ENCODE assay signal across 10 cellular contexts in genomic region chr19:40417714-40417996, GRCh38. TPM values are rescaled to one million over a fixed set of nuclear protein-coding genes. Genes with fewer than 3 reads are reported as not detected.
A peak's percentile ranks its signal among the peaks of the same experiment; 100 is the strongest.
DNase-seq lines count a peak whose midpoint lies in the region; ATAC-seq, FAIRE-seq and TF ChIP-seq lines count a peak whose summit lies in the region.
"Had no signal": no experiment of that assay in that cellular context is flagged by ENCODE, and none has a peak within 500 bp of the region (broad histone marks: within the 10 kb centered on the region; RNA-seq: fewer than 3 reads in every experiment).

No MANE protein-coding gene starts in this region.

- ATAC-seq in activated naive CD8-positive, alpha-beta T cell treated with anti-CD3 and anti-CD28 coated beads, Interleukin-2, amount 10 ng/mL, durations not matched to agents 7 days and 5 days (ENCODE audit: low read depth), result no peak
- ATAC-seq in HepG2 (no peak), PC-3 (no peak)

- no peak for TF ChIP-seq POLR2A in HepG2 (IDR thresholded peaks at IDR 0.05; ENCODE audit: insufficient read depth in 1 of 2, low read depth in 2 of 2, low read length in 2 of 2)

- in situ Hi-C loops in HepG2 (cut with HindIII; ENCODE audit: extremely low pct_ligation_motif_present, low pct_unique_long_range_greater_than_20kb), result no loop called here

- H3K9me3 Mint-ChIP-seq in activated naive CD8-positive, alpha-beta T cell treated with anti-CD3 and anti-CD28 coated beads, Interleukin-2, amount 10 ng/mL, durations not matched to agents 7 days and 5 days, result no peaks in the 10 kb centered on the region

- H3K4me3 ChIP-seq in HUES6 (ENCODE audit: low read depth, low read length) (no peak overlapping the region), HepG2 (replicated peaks in 1 of 3; ENCODE audit: insufficient read depth in 1 of 3, low read depth in 2 of 3, low read length in 3 of 3) (peak overlapping the region in 1 of 3 experiments; percentile 65; a peak in 2 of 6 replicates), skeletal muscle tissue (ENCODE audit: low read length in 3 of 3) (peak overlapping the region in 1 of 3 donors; percentile 14), PC-3 (ENCODE audit: low read length) (no peak overlapping the region)

- POLR2A ChIA-PET in activated naive CD8-positive, alpha-beta T cell treated with anti-CD3 and anti-CD28 coated beads, Interleukin-2, amount 10 ng/mL, durations not matched to agents 7 days and 5 days (lab: Charles Lee), result interaction anchor here (3.1 kb wide), 1 partner anchor 14 kb away, joined by 12 read pairs; no protein-coding TSS in a partner anchor
- POLR2A ChIA-PET in HepG2 (lab: Yijun Ruan, JAX) (interaction anchor here (0.6 to 2.6 kb wide), 4 partner anchors 8 to 26 kb away, joined by 4 to 20 read pairs (median 10); partner anchors contain the start of gene SERTAD1), PC-3 (lab: Charles Lee; ENCODE audit: unreplicated experiment) (no interaction called here)

- H3K27ac Mint-ChIP-seq in activated naive CD8-positive, alpha-beta T cell treated with anti-CD3 and anti-CD28 coated beads, Interleukin-2, amount 10 ng/mL, durations not matched to agents 7 days and 5 days, result peak overlapping the region; percentile 27

- no peaks in the 10 kb centered on the region for H3K36me3 Mint-ChIP-seq in activated naive CD8-positive, alpha-beta T cell treated with anti-CD3 and anti-CD28 coated beads, Interleukin-2, amount 10 ng/mL, durations not matched to agents 7 days and 5 days

- H3K27ac ChIP-seq in HUES6 (ENCODE audit: low read depth, low read length) (no peak overlapping the region), HepG2 (ENCODE audit: extremely low read length, insufficient read depth, low read length) (no peak overlapping the region), skeletal muscle tissue (ENCODE audit: low read depth, low read length) (peak overlapping the region; percentile 87), PC-3 (ENCODE audit: low read length) (no peak overlapping the region)

- no peaks in the 10 kb centered on the region for H3F3A ChIP-seq in PC-3 (ENCODE audit: low read length, unreplicated experiment)

- no peak for DNase-seq in activated naive CD8-positive, alpha-beta T cell treated with anti-CD3 and anti-CD28 coated beads, Interleukin-2, amount 10 ng/mL, durations not matched to agents 7 days and 5 days
- DNase-seq in HepG2 (ENCODE audit: low spot score), result no peak
- DNase-seq in NCI-H82 (lab: John Stamatoyannopoulos, UW), result no peak
- no peak for DNase-seq in RKO (ENCODE audit: low spot score)
- DNase-seq in PC-3, result no peak
- no peak for DNase-seq in NCI-H1694 treated with DMSO at 0.1 percent for 48 hours (lab: John Stamatoyannopoulos, UW)
- DNase-seq: NCI-H1092 treated with DMSO at 0.1 percent for 48 hours, T1000 had no signal

- intact Hi-C loops in HepG2 (cut with micrococcal nuclease; ENCODE audit: unreplicated experiment) (loop anchor here (1.0 kb wide), 1 partner anchor 47 kb away; no protein-coding TSS in a partner anchor), PC-3 (cut with micrococcal nuclease) (no loop called here)

- H3K27me3 Mint-ChIP-seq in activated naive CD8-positive, alpha-beta T cell treated with anti-CD3 and anti-CD28 coated beads, Interleukin-2, amount 10 ng/mL, durations not matched to agents 7 days and 5 days, result peaks cover 2% of the 10 kb centered on the region

- H3K9ac ChIP-seq in HUES6 (ENCODE audit: low read length) (peak overlapping the region; percentile 13), HepG2 (ENCODE audit: insufficient read depth, low read depth, low read length) (peak overlapping the region; percentile 61; the same call in 1 of the 2 replicates), skeletal muscle tissue (ENCODE audit: low read depth in 1 of 3, low read length in 3 of 3) (peak overlapping the region; percentile 3 to 72 (median 62)), PC-3 (ENCODE audit: low read length) (no peak overlapping the region)

- H3K9me2 ChIP-seq in PC-3 (replicated peaks; ENCODE audit: low read length), result no peaks in the 10 kb centered on the region

- no peak for TF ChIP-seq RAD21 in HepG2 (CRISPR knock-in tag; IDR thresholded peaks at IDR 0.05)

- 32% methylated on average over 4 of the region's 4 CpGs for WGBS in HepG2 (ENCODE audit: low lambda C conversion rate)

- H2AFZ ChIP-seq in HepG2 (ENCODE audit: low read length) (no peak overlapping the region), PC-3 (ENCODE audit: low read length) (no peak overlapping the region)

- H3K4me2 ChIP-seq in HepG2 (ENCODE audit: low read depth, low read length), result peak overlapping the region; percentile 79
- no peak overlapping the region for H3K4me2 ChIP-seq in PC-3 (ENCODE audit: low read length)

- H3K36me3 ChIP-seq in HUES6 (ENCODE audit: control insufficient read depth, insufficient read depth, low read length), result peaks cover 5% of the 10 kb centered on the region
- 0 out of 5 replicates have a peak, but pooled peaks cover 0 to under 1% of the 10 kb centered on the region in 2 experiments for H3K36me3 ChIP-seq in HepG2 (replicated peaks in 1 of 2; ENCODE audit: control insufficient read depth in 1 of 2, insufficient read depth in 2 of 2, low read length in 2 of 2)
- H3K36me3 ChIP-seq in skeletal muscle tissue (ENCODE audit: control insufficient read depth in 3 of 3, insufficient read depth in 3 of 3, low read length in 3 of 3), result peaks cover 4 to 6% (median 4%) of the 10 kb centered on the region in 3 donors
- H3K36me3 ChIP-seq in PC-3 (ENCODE audit: low read depth, low read length), result 0 out of 2 replicates have a peak, but pooled peaks cover 5% of the 10 kb centered on the region

- H3K4me1 Mint-ChIP-seq in activated naive CD8-positive, alpha-beta T cell treated with anti-CD3 and anti-CD28 coated beads, Interleukin-2, amount 10 ng/mL, durations not matched to agents 7 days and 5 days, result peaks cover 37% of the 10 kb centered on the region

- no peak for FAIRE-seq in HepG2 (lab: Jason Lieb, UNC)

- H3K4me1 ChIP-seq in HUES6 (ENCODE audit: control insufficient read depth, insufficient read depth, low read length), result peaks cover 23% of the 10 kb centered on the region
- peaks cover 49% of the 10 kb centered on the region for H3K4me1 ChIP-seq in HepG2 (ENCODE audit: insufficient read depth, low read length)
- peaks cover 33 to 43% (median 33%) of the 10 kb centered on the region in 3 donors for H3K4me1 ChIP-seq in skeletal muscle tissue (ENCODE audit: control insufficient read depth in 3 of 3, insufficient read depth in 3 of 3, low read length in 3 of 3)
- peaks cover 10% of the 10 kb centered on the region for H3K4me1 ChIP-seq in PC-3 (ENCODE audit: insufficient read depth, low read length)

- no peak overlapping the region for H3K4me3 Mint-ChIP-seq in activated naive CD8-positive, alpha-beta T cell treated with anti-CD3 and anti-CD28 coated beads, Interleukin-2, amount 10 ng/mL, durations not matched to agents 7 days and 5 days

- TF ChIP-seq CTCF in HepG2 (CRISPR knock-in tag; IDR thresholded peaks at IDR 0.05), result no peak
- TF ChIP-seq CTCF in PC-3 (conservative IDR thresholded peaks at IDR 0.05; ENCODE audit: low read depth, low read length), result no peak

- H4K20me1 ChIP-seq in HepG2 (ENCODE audit: insufficient read depth, low read length) (no peaks in the 10 kb centered on the region), PC-3 (ENCODE audit: low read length) (no peaks in the 10 kb centered on the region)

- no TSS peak for BruUV-seq in HepG2 (replicated peaks; lab: Mats Ljungman, UMichigan)
- BruUV-seq in PC-3 (replicated peaks; lab: Mats Ljungman, UMichigan), result no TSS peak

- H3K79me2 ChIP-seq in HepG2 (ENCODE audit: insufficient read depth, low read length), result no peaks in the 10 kb centered on the region
- H3K79me2 ChIP-seq in PC-3 (ENCODE audit: low read length), result peaks cover 6% of the 10 kb centered on the region

- H3K27me3 ChIP-seq in HUES6 (ENCODE audit: control insufficient read depth, insufficient read depth, low read length) (no peaks in the 10 kb centered on the region), HepG2 (ENCODE audit: control insufficient read depth in 1 of 2, insufficient read depth in 2 of 2, low read length in 2 of 2) (0 out of 5 replicates have a peak, but pooled peaks cover 0 to 5% of the 10 kb centered on the region in 2 experiments), skeletal muscle tissue (ENCODE audit: control insufficient read depth in 3 of 3, insufficient read depth in 3 of 3, low read length in 3 of 3) (no peaks in the 10 kb centered on the region), PC-3 (ENCODE audit: low read length) (no peaks in the 10 kb centered on the region)

- TF ChIP-seq EP300 in HepG2 (IDR thresholded peaks at IDR 0.05; ENCODE audit: low read depth in 2 of 2, low read length in 2 of 2), result no peak
- TF ChIP-seq EP300 in HepG2 (CRISPR knock-in tag; IDR thresholded peaks at IDR 0.05; ENCODE audit: borderline replicate concordance), result no peak

- H3K9me3 ChIP-seq in HUES6 (ENCODE audit: control insufficient read depth, insufficient read depth, low read depth, low read length), result no peaks in the 10 kb centered on the region
- H3K9me3 ChIP-seq in HepG2 (ENCODE audit: low read length), result no peaks in the 10 kb centered on the region
- H3K9me3 ChIP-seq in skeletal muscle tissue (ENCODE audit: control insufficient read depth in 3 of 3, low read length in 3 of 3), result no peaks in the 10 kb centered on the region
- no peaks in the 10 kb centered on the region for H3K9me3 ChIP-seq in PC-3 (ENCODE audit: low read length)

- CTCF ChIA-PET in HepG2 (lab: Yijun Ruan, JAX; ENCODE audit: low intra/inter-chr PET ratio, low total read pairs) (no interaction called here), PC-3 (lab: Charles Lee) (no interaction called here)

RNA-seq across cellular contexts. Expression of gene PRX, which starts 4.5 kb away (rescaled TPM):
- total RNA-seq in activated naive CD8-positive, alpha-beta T cell treated with anti-CD3 and anti-CD28 coated beads, Interleukin-2, amount 10 ng/mL, durations not matched to agents 7 days and 5 days, result 1 to 10 TPM; 2.3 to 2.5 TPM
- total RNA-seq in HepG2 (2016; rRNA removed; fragmentation: Illumina TruSeq; extraction: Trizol), result 0.46 and 0.66 TPM in 2 replicates
- total RNA-seq in HepG2 (2016; cell fraction: cytosol; rRNA removed; fragmentation: Illumina TruSeq; extraction: Trizol; ENCODE audit: low read depth), result not detected in 2 replicates
- total RNA-seq in HepG2 (2016; cell fraction: insoluble cytoplasmic fraction; rRNA removed; fragmentation: Illumina TruSeq; extraction: Trizol), result 0.39 and 0.78 TPM in 2 replicates
- total RNA-seq in HepG2 (2016; cell fraction: membrane; rRNA removed; fragmentation: Illumina TruSeq; extraction: Trizol), result 0.03 and 0.12 TPM in 2 replicates
- total RNA-seq in HepG2 (2016; cell fraction: nucleus; rRNA removed; fragmentation: Illumina TruSeq; extraction: Trizol), result 0.38 and 0.40 TPM in 2 replicates
- polyA plus RNA-seq in HepG2 (2011; rRNA removed), result 0.66 and 0.99 TPM in 2 replicates
- polyA plus RNA-seq in HepG2 (2011; cell fraction: cytosol; rRNA removed), result 0.79 and 0.94 TPM in 2 replicates
- 0.76 and 0.99 TPM in 2 replicates for polyA plus RNA-seq in HepG2 (2011; cell fraction: nucleus; rRNA removed)
- 0.85 and 1.1 TPM in 2 replicates for polyA plus RNA-seq in HepG2 (2012)
- polyA plus RNA-seq in HepG2 (2016; cell fraction: cytosol; fragmentation: Illumina TruSeq; extraction: Trizol; ENCODE audit: low read depth), result not detected in 2 replicates
- polyA plus RNA-seq in HepG2 (2016; cell fraction: insoluble cytoplasmic fraction; fragmentation: Illumina TruSeq; extraction: Trizol; ENCODE audit: low read depth), result 0.25 and 0.53 TPM in 2 replicates
- polyA plus RNA-seq in HepG2 (2016; cell fraction: membrane; fragmentation: Illumina TruSeq; extraction: Trizol; ENCODE audit: low read depth), result 0.03 and 0.06 TPM in 2 replicates
- 1.1 TPM in 2 replicates for polyA plus RNA-seq in HepG2 (2016; cell fraction: nucleus; fragmentation: Illumina TruSeq; extraction: Trizol; ENCODE audit: insufficient read depth, low read depth)
- 0.51 and 1.1 TPM in 2 replicates for polyA minus RNA-seq in HepG2 (2011; rRNA and poly(A)+ RNA removed; ENCODE audit: low replicate concordance)
- polyA minus RNA-seq in HepG2 (2011; cell fraction: cytosol; rRNA and poly(A)+ RNA removed), result 0.53 and 0.89 TPM in 2 replicates
- polyA minus RNA-seq in HepG2 (2011; cell fraction: nucleus; rRNA and poly(A)+ RNA removed), result 0.52 and 0.62 TPM in 2 replicates
- total RNA-seq in skeletal muscle tissue, result 8.4 TPM
- total RNA-seq in PC-3 (2014; rRNA removed), result 2.2 and 2.7 TPM in 2 replicates

RNA-seq across cellular contexts. Expression of gene SERTAD1, which starts 8.1 kb away (rescaled TPM):
- 1 to 10 TPM; 7.3 to 7.9 TPM for total RNA-seq in activated naive CD8-positive, alpha-beta T cell treated with anti-CD3 and anti-CD28 coated beads, Interleukin-2, amount 10 ng/mL, durations not matched to agents 7 days and 5 days
- total RNA-seq in HepG2 (2016; rRNA removed; fragmentation: Illumina TruSeq; extraction: Trizol) (4.3 and 4.7 TPM in 2 replicates), skeletal muscle tissue (19.8 TPM), PC-3 (2014; rRNA removed) (16.1 and 16.8 TPM in 2 replicates)
- total RNA-seq in HepG2 (2016; cell fraction: cytosol; rRNA removed; fragmentation: Illumina TruSeq; extraction: Trizol; ENCODE audit: low read depth), result 1.8 and 2.1 TPM in 2 replicates
- total RNA-seq in HepG2 (2016; cell fraction: insoluble cytoplasmic fraction; rRNA removed; fragmentation: Illumina TruSeq; extraction: Trizol), result 3.9 and 5.6 TPM in 2 replicates
- total RNA-seq in HepG2 (2016; cell fraction: membrane; rRNA removed; fragmentation: Illumina TruSeq; extraction: Trizol), result 3.0 and 3.6 TPM in 2 replicates
- 1.7 and 1.9 TPM in 2 replicates for total RNA-seq in HepG2 (2016; cell fraction: nucleus; rRNA removed; fragmentation: Illumina TruSeq; extraction: Trizol)
- polyA plus RNA-seq in HepG2 (2011; rRNA removed), result 4.5 and 5.0 TPM in 2 replicates
- polyA plus RNA-seq in HepG2 (2011; cell fraction: cytosol; rRNA removed), result 5.0 and 7.0 TPM in 2 replicates
- 4.0 and 4.5 TPM in 2 replicates for polyA plus RNA-seq in HepG2 (2011; cell fraction: nucleus; rRNA removed)
- polyA plus RNA-seq in HepG2 (2012), result 1.4 and 1.9 TPM in 2 replicates
- polyA plus RNA-seq in HepG2 (2016; cell fraction: cytosol; fragmentation: Illumina TruSeq; extraction: Trizol; ENCODE audit: low read depth), result 0.94 and 1.1 TPM in 2 replicates
- polyA plus RNA-seq in HepG2 (2016; cell fraction: insoluble cytoplasmic fraction; fragmentation: Illumina TruSeq; extraction: Trizol; ENCODE audit: low read depth), result 3.6 and 4.1 TPM in 2 replicates
- 1.5 and 1.7 TPM in 2 replicates for polyA plus RNA-seq in HepG2 (2016; cell fraction: membrane; fragmentation: Illumina TruSeq; extraction: Trizol; ENCODE audit: low read depth)
- polyA plus RNA-seq in HepG2 (2016; cell fraction: nucleus; fragmentation: Illumina TruSeq; extraction: Trizol; ENCODE audit: insufficient read depth, low read depth), result 2.5 and 2.7 TPM in 2 replicates
- 2.7 and 5.6 TPM in 2 replicates for polyA minus RNA-seq in HepG2 (2011; rRNA and poly(A)+ RNA removed; ENCODE audit: low replicate concordance)
- 1.1 and 1.2 TPM in 2 replicates for polyA minus RNA-seq in HepG2 (2011; cell fraction: cytosol; rRNA and poly(A)+ RNA removed)
- polyA minus RNA-seq in HepG2 (2011; cell fraction: nucleus; rRNA and poly(A)+ RNA removed), result 1.7 and 2.0 TPM in 2 replicates

RNA-seq across cellular contexts. Expression of gene SERTAD3, which starts 26.5 kb away (rescaled TPM):
- total RNA-seq in activated naive CD8-positive, alpha-beta T cell treated with anti-CD3 and anti-CD28 coated beads, Interleukin-2, amount 10 ng/mL, durations not matched to agents 7 days and 5 days, result 10 to 100 TPM; 12.9 to 13.5 TPM
- total RNA-seq in HepG2 (2016; rRNA removed; fragmentation: Illumina TruSeq; extraction: Trizol) (16.9 and 17.8 TPM in 2 replicates), skeletal muscle tissue (52.2 TPM), PC-3 (2014; rRNA removed) (7.9 and 12.9 TPM in 2 replicates)
- 14.6 and 17.8 TPM in 2 replicates for total RNA-seq in HepG2 (2016; cell fraction: cytosol; rRNA removed; fragmentation: Illumina TruSeq; extraction: Trizol; ENCODE audit: low read depth)
- 14.8 and 17.5 TPM in 2 replicates for total RNA-seq in HepG2 (2016; cell fraction: insoluble cytoplasmic fraction; rRNA removed; fragmentation: Illumina TruSeq; extraction: Trizol)
- 22.0 and 25.4 TPM in 2 replicates for total RNA-seq in HepG2 (2016; cell fraction: membrane; rRNA removed; fragmentation: Illumina TruSeq; extraction: Trizol)
- total RNA-seq in HepG2 (2016; cell fraction: nucleus; rRNA removed; fragmentation: Illumina TruSeq; extraction: Trizol), result 6.8 and 9.0 TPM in 2 replicates
- polyA plus RNA-seq in HepG2 (2011; rRNA removed), result 9.5 and 9.6 TPM in 2 replicates
- polyA plus RNA-seq in HepG2 (2011; cell fraction: cytosol; rRNA removed), result 6.9 and 7.9 TPM in 2 replicates
- 5.9 and 6.5 TPM in 2 replicates for polyA plus RNA-seq in HepG2 (2011; cell fraction: nucleus; rRNA removed)
- polyA plus RNA-seq in HepG2 (2012), result 6.5 and 7.5 TPM in 2 replicates
- polyA plus RNA-seq in HepG2 (2016; cell fraction: cytosol; fragmentation: Illumina TruSeq; extraction: Trizol; ENCODE audit: low read depth), result 3.8 and 4.4 TPM in 2 replicates
- 10.8 and 15.2 TPM in 2 replicates for polyA plus RNA-seq in HepG2 (2016; cell fraction: insoluble cytoplasmic fraction; fragmentation: Illumina TruSeq; extraction: Trizol; ENCODE audit: low read depth)
- polyA plus RNA-seq in HepG2 (2016; cell fraction: membrane; fragmentation: Illumina TruSeq; extraction: Trizol; ENCODE audit: low read depth), result 7.3 and 9.1 TPM in 2 replicates
- 13.4 and 16.1 TPM in 2 replicates for polyA plus RNA-seq in HepG2 (2016; cell fraction: nucleus; fragmentation: Illumina TruSeq; extraction: Trizol; ENCODE audit: insufficient read depth, low read depth)
- polyA minus RNA-seq in HepG2 (2011; rRNA and poly(A)+ RNA removed; ENCODE audit: low replicate concordance), result 19.2 and 19.5 TPM in 2 replicates
- 10.9 and 15.7 TPM in 2 replicates for polyA minus RNA-seq in HepG2 (2011; cell fraction: cytosol; rRNA and poly(A)+ RNA removed)
- polyA minus RNA-seq in HepG2 (2011; cell fraction: nucleus; rRNA and poly(A)+ RNA removed), result 5.1 and 5.8 TPM in 2 replicates

RNA-seq across cellular contexts. Expression of gene HIPK4, which starts 27.7 kb away (rescaled TPM):
- total RNA-seq in activated naive CD8-positive, alpha-beta T cell treated with anti-CD3 and anti-CD28 coated beads, Interleukin-2, amount 10 ng/mL, durations not matched to agents 7 days and 5 days, result under 1 TPM in 1 of 2 experiments, not detected in 1; 0.11 TPM
- total RNA-seq in HepG2 (2016; rRNA removed; fragmentation: Illumina TruSeq; extraction: Trizol) (not detected in 2 replicates), skeletal muscle tissue (not detected), PC-3 (2014; rRNA removed) (0.46 TPM in 1 of 2 replicates, not detected in the other)
- total RNA-seq in HepG2 (2016; cell fraction: cytosol; rRNA removed; fragmentation: Illumina TruSeq; extraction: Trizol; ENCODE audit: low read depth), result not detected in 2 replicates
- not detected in 2 replicates for total RNA-seq in HepG2 (2016; cell fraction: insoluble cytoplasmic fraction; rRNA removed; fragmentation: Illumina TruSeq; extraction: Trizol)
- not detected in 2 replicates for total RNA-seq in HepG2 (2016; cell fraction: membrane; rRNA removed; fragmentation: Illumina TruSeq; extraction: Trizol)
- not detected in 2 replicates for total RNA-seq in HepG2 (2016; cell fraction: nucleus; rRNA removed; fragmentation: Illumina TruSeq; extraction: Trizol)
- polyA plus RNA-seq in HepG2 (2011; rRNA removed), result 0.03 TPM in 1 of 2 replicates, not detected in the other
- 0.03 TPM in 1 of 2 replicates, not detected in the other for polyA plus RNA-seq in HepG2 (2011; cell fraction: cytosol; rRNA removed)
- polyA plus RNA-seq in HepG2 (2011; cell fraction: nucleus; rRNA removed), result not detected in 2 replicates
- polyA plus RNA-seq in HepG2 (2012), result not detected in 2 replicates
- polyA plus RNA-seq in HepG2 (2016; cell fraction: cytosol; fragmentation: Illumina TruSeq; extraction: Trizol; ENCODE audit: low read depth), result not detected in 2 replicates
- not detected in 2 replicates for polyA plus RNA-seq in HepG2 (2016; cell fraction: insoluble cytoplasmic fraction; fragmentation: Illumina TruSeq; extraction: Trizol; ENCODE audit: low read depth)
- not detected in 2 replicates for polyA plus RNA-seq in HepG2 (2016; cell fraction: membrane; fragmentation: Illumina TruSeq; extraction: Trizol; ENCODE audit: low read depth)
- polyA plus RNA-seq in HepG2 (2016; cell fraction: nucleus; fragmentation: Illumina TruSeq; extraction: Trizol; ENCODE audit: insufficient read depth, low read depth), result not detected in 2 replicates
- 0.07 TPM in 1 of 2 replicates, not detected in the other for polyA minus RNA-seq in HepG2 (2011; rRNA and poly(A)+ RNA removed; ENCODE audit: low replicate concordance)
- polyA minus RNA-seq in HepG2 (2011; cell fraction: cytosol; rRNA and poly(A)+ RNA removed), result not detected in 2 replicates
- polyA minus RNA-seq in HepG2 (2011; cell fraction: nucleus; rRNA and poly(A)+ RNA removed), result not detected in 2 replicates

RNA-seq across cellular contexts. Expression of gene BLVRB, which starts 47.9 kb away (rescaled TPM):
- total RNA-seq in activated naive CD8-positive, alpha-beta T cell treated with anti-CD3 and anti-CD28 coated beads, Interleukin-2, amount 10 ng/mL, durations not matched to agents 7 days and 5 days, result 10 to 100 TPM; 20.4 to 21.5 TPM
- total RNA-seq in HepG2 (2016; rRNA removed; fragmentation: Illumina TruSeq; extraction: Trizol) (25.9 and 32.7 TPM in 2 replicates), skeletal muscle tissue (141 TPM), PC-3 (2014; rRNA removed) (196 and 246 TPM in 2 replicates)
- 8.2 and 10.9 TPM in 2 replicates for total RNA-seq in HepG2 (2016; cell fraction: cytosol; rRNA removed; fragmentation: Illumina TruSeq; extraction: Trizol; ENCODE audit: low read depth)
- 28.3 and 39.1 TPM in 2 replicates for total RNA-seq in HepG2 (2016; cell fraction: insoluble cytoplasmic fraction; rRNA removed; fragmentation: Illumina TruSeq; extraction: Trizol)
- 7.6 and 7.9 TPM in 2 replicates for total RNA-seq in HepG2 (2016; cell fraction: membrane; rRNA removed; fragmentation: Illumina TruSeq; extraction: Trizol)
- total RNA-seq in HepG2 (2016; cell fraction: nucleus; rRNA removed; fragmentation: Illumina TruSeq; extraction: Trizol), result 9.9 and 11.1 TPM in 2 replicates
- 51.4 and 75.9 TPM in 2 replicates for polyA plus RNA-seq in HepG2 (2011; rRNA removed)
- polyA plus RNA-seq in HepG2 (2011; cell fraction: cytosol; rRNA removed), result 66.0 and 107 TPM in 2 replicates
- 44.9 and 46.6 TPM in 2 replicates for polyA plus RNA-seq in HepG2 (2011; cell fraction: nucleus; rRNA removed)
- polyA plus RNA-seq in HepG2 (2012), result 39.5 and 39.8 TPM in 2 replicates
- polyA plus RNA-seq in HepG2 (2016; cell fraction: cytosol; fragmentation: Illumina TruSeq; extraction: Trizol; ENCODE audit: low read depth), result 10.5 and 11.4 TPM in 2 replicates
- 31.5 and 40.3 TPM in 2 replicates for polyA plus RNA-seq in HepG2 (2016; cell fraction: insoluble cytoplasmic fraction; fragmentation: Illumina TruSeq; extraction: Trizol; ENCODE audit: low read depth)
- polyA plus RNA-seq in HepG2 (2016; cell fraction: membrane; fragmentation: Illumina TruSeq; extraction: Trizol; ENCODE audit: low read depth), result 6.6 and 8.8 TPM in 2 replicates
- polyA plus RNA-seq in HepG2 (2016; cell fraction: nucleus; fragmentation: Illumina TruSeq; extraction: Trizol; ENCODE audit: insufficient read depth, low read depth), result 18.0 and 18.8 TPM in 2 replicates
- 42.8 and 149 TPM in 2 replicates for polyA minus RNA-seq in HepG2 (2011; rRNA and poly(A)+ RNA removed; ENCODE audit: low replicate concordance)
- polyA minus RNA-seq in HepG2 (2011; cell fraction: cytosol; rRNA and poly(A)+ RNA removed), result 28.8 and 32.2 TPM in 2 replicates
- polyA minus RNA-seq in HepG2 (2011; cell fraction: nucleus; rRNA and poly(A)+ RNA removed), result 6.0 and 10.4 TPM in 2 replicates
